12 cellular contexts compared by ENCODE assay signal in genomic region chr1:37817481-37817880, GRCh38. TPM values are rescaled to one million over a fixed set of nuclear protein-coding genes. Genes with fewer than 3 reads are reported as not detected.
DNase-seq lines count a peak whose midpoint lies in the region; ATAC-seq and TF ChIP-seq lines count a peak whose summit lies in the region.
"Had no signal": no experiment of that assay in that cellular context is flagged by ENCODE, and none has a peak within 500 bp of the region (broad histone marks: within the 10 kb centered on the region; RNA-seq: fewer than 3 reads in every experiment).

No MANE protein-coding gene starts in this region.

- H3K4me3 ChIP-seq in tibial nerve (no peak overlapping the region), SJCRH30 (no peak overlapping the region)

- H3K4me1 ChIP-seq in tibial nerve (peaks cover 0 to 12% (median 4%) of the 10 kb centered on the region in 4 donors), SJCRH30 (no peaks in the 10 kb centered on the region; the same call in 1 of the 2 replicates)

- H3K27ac ChIP-seq in tibial nerve = peak overlapping the region in 2 of 4 donors; percentile 52 to 75
- no peak overlapping the region for H3K27ac ChIP-seq in SJCRH30

- no peak for TF ChIP-seq EP300 in tibial nerve (IDR thresholded peaks at IDR 0.05)

- H3K36me3 ChIP-seq in tibial nerve (peaks cover 3 to 63% (median 13%) of the 10 kb centered on the region in 3 donors), SJCRH30 (peaks cover 52% of the 10 kb centered on the region)

- no peaks in the 10 kb centered on the region for H3K9me3 ChIP-seq in tibial nerve
- H3K9me3 ChIP-seq in SJCRH30 (replicated peaks) = no peaks in the 10 kb centered on the region

- 6 to 21% methylated on average over 2 of the region's 2 CpGs for WGBS in tibial nerve, 2 donors

- no peak for TF ChIP-seq POLR2A in tibial nerve (IDR thresholded peaks at IDR 0.05)

- TF ChIP-seq CTCF in tibial nerve (IDR thresholded peaks at IDR 0.05) = no peak

- DNase-seq in DMS53 (lab: John Stamatoyannopoulos, UW) = peak; percentile 54
- DNase-seq in DMS53 treated with DMSO at 0.1 percent for 48 hours (lab: John Stamatoyannopoulos, UW; ENCODE audit: unreplicated experiment) = no peak
- peak in 38 of 56 donors; percentile 10 to 85 (median 51) for DNase-seq in amygdala (lab: John Stamatoyannopoulos, UW)
- peak in 37 of 51 donors; percentile 6 to 78 (median 42) for DNase-seq in hypothalamus (lab: John Stamatoyannopoulos, UW)
- peak; percentile 81 for DNase-seq in putamen (ENCODE audit: low spot score)
- DNase-seq in tibial nerve (ENCODE audit: low spot score in 2 of 2) = no peak
- no peak for DNase-seq in SJCRH30
- DNase-seq: activated T-cell treated with anti-CD3 and anti-CD28 coated beads, Interleukin-2, amount 50 U/mL, for 1 hour; NCI-H748 treated with DMSO at 0.1 percent for 48 hours; stimulated activated naive CD4-positive, alpha-beta T cell had no signal

- no peaks in the 10 kb centered on the region for H3K27me3 ChIP-seq in tibial nerve
- no peaks in the 10 kb centered on the region for H3K27me3 ChIP-seq in SJCRH30

- no peak for ATAC-seq in GM21390 (IDR thresholded peaks at IDR 0.05; ENCODE audit: unreplicated experiment)

RNA-seq across cellular contexts. Expression of gene YRDC, which starts 9.5 kb away (rescaled TPM):
- total RNA-seq in tibial nerve = 10 to 100 TPM in 2 of 4 donors, 1 to 10 TPM in 2; 8.1 to 13.8 (median 10.8) TPM
- 43.5 and 45.1 TPM in 2 replicates for total RNA-seq in SJCRH30 (2014; rRNA removed; shearing (Covaris generic))

RNA-seq across cellular contexts. Expression of gene C1orf122, which starts 9.9 kb away (rescaled TPM):
- 100 to 1,000 TPM in 1 of 4 donors, 10 to 100 TPM in 3; 80.6 to 132 (median 92.7) TPM for total RNA-seq in tibial nerve
- 31.7 and 34.0 TPM in 2 replicates for total RNA-seq in SJCRH30 (2014; rRNA removed; shearing (Covaris generic))

RNA-seq across cellular contexts. Expression of gene MANEAL, which starts 23.8 kb away (rescaled TPM):
- total RNA-seq in tibial nerve = 1 to 10 TPM in 3 of 4 donors, under 1 TPM in 1; 0.44 to 1.8 (median 1.7) TPM
- 32.3 and 36.5 TPM in 2 replicates for total RNA-seq in SJCRH30 (2014; rRNA removed; shearing (Covaris generic))

RNA-seq across cellular contexts. Expression of gene MTF1, which starts 41.9 kb away (rescaled TPM):
- 1 to 10 TPM; 6.1 to 9.0 (median 7.8) TPM for total RNA-seq in tibial nerve
- 4.0 and 4.4 TPM in 2 replicates for total RNA-seq in SJCRH30 (2014; rRNA removed; shearing (Covaris generic))

RNA-seq across cellular contexts. Expression of gene EPHA10, which starts 52.6 kb away (rescaled TPM):
- under 1 TPM in 3 of 4 donors, not detected in 1; under 0.01 to 0.30 (median 0.21) TPM for total RNA-seq in tibial nerve
- not detected in 2 replicates for total RNA-seq in SJCRH30 (2014; rRNA removed; shearing (Covaris generic))
- total RNA-seq: A172 had no signal

Comparison
In these comparisons a context has a peak if more than half of its experiments do, and no peak if none do; other contexts are left out.
1. DNase-seq: peak in DMS53 (single experiment), amygdala (38 of 56), hypothalamus (37 of 51) and putamen (single experiment); none in DMS53 treated with DMSO at 0.1 percent for 48 hours (single experiment), tibial nerve (0 of 2) and SJCRH30 (0 of 2).
2. RNA of gene MANEAL, which starts 23.8 kb away (total RNA-seq): 32.3 to 36.5 TPM in SJCRH30; 0.44 to 1.8 TPM in tibial nerve; every median in the first group is over 10 times any median in the second.